1 cellular context compared by ENCODE assay signal in genomic region chr12:113392988-113393579, GRCh38.
TF ChIP-seq lines count a peak whose summit lies in the region.

No MANE protein-coding gene starts in this region.

TF ChIP-seq in GM23338, 12 proteins besides CTCF, POLR2A, EP300 and RAD21 (continued from another document):
- TF ChIP-seq REST (IDR thresholded peaks at IDR 0.05; ENCODE audit: unreplicated experiment): no peak
- TF ChIP-seq, protein P1, sequence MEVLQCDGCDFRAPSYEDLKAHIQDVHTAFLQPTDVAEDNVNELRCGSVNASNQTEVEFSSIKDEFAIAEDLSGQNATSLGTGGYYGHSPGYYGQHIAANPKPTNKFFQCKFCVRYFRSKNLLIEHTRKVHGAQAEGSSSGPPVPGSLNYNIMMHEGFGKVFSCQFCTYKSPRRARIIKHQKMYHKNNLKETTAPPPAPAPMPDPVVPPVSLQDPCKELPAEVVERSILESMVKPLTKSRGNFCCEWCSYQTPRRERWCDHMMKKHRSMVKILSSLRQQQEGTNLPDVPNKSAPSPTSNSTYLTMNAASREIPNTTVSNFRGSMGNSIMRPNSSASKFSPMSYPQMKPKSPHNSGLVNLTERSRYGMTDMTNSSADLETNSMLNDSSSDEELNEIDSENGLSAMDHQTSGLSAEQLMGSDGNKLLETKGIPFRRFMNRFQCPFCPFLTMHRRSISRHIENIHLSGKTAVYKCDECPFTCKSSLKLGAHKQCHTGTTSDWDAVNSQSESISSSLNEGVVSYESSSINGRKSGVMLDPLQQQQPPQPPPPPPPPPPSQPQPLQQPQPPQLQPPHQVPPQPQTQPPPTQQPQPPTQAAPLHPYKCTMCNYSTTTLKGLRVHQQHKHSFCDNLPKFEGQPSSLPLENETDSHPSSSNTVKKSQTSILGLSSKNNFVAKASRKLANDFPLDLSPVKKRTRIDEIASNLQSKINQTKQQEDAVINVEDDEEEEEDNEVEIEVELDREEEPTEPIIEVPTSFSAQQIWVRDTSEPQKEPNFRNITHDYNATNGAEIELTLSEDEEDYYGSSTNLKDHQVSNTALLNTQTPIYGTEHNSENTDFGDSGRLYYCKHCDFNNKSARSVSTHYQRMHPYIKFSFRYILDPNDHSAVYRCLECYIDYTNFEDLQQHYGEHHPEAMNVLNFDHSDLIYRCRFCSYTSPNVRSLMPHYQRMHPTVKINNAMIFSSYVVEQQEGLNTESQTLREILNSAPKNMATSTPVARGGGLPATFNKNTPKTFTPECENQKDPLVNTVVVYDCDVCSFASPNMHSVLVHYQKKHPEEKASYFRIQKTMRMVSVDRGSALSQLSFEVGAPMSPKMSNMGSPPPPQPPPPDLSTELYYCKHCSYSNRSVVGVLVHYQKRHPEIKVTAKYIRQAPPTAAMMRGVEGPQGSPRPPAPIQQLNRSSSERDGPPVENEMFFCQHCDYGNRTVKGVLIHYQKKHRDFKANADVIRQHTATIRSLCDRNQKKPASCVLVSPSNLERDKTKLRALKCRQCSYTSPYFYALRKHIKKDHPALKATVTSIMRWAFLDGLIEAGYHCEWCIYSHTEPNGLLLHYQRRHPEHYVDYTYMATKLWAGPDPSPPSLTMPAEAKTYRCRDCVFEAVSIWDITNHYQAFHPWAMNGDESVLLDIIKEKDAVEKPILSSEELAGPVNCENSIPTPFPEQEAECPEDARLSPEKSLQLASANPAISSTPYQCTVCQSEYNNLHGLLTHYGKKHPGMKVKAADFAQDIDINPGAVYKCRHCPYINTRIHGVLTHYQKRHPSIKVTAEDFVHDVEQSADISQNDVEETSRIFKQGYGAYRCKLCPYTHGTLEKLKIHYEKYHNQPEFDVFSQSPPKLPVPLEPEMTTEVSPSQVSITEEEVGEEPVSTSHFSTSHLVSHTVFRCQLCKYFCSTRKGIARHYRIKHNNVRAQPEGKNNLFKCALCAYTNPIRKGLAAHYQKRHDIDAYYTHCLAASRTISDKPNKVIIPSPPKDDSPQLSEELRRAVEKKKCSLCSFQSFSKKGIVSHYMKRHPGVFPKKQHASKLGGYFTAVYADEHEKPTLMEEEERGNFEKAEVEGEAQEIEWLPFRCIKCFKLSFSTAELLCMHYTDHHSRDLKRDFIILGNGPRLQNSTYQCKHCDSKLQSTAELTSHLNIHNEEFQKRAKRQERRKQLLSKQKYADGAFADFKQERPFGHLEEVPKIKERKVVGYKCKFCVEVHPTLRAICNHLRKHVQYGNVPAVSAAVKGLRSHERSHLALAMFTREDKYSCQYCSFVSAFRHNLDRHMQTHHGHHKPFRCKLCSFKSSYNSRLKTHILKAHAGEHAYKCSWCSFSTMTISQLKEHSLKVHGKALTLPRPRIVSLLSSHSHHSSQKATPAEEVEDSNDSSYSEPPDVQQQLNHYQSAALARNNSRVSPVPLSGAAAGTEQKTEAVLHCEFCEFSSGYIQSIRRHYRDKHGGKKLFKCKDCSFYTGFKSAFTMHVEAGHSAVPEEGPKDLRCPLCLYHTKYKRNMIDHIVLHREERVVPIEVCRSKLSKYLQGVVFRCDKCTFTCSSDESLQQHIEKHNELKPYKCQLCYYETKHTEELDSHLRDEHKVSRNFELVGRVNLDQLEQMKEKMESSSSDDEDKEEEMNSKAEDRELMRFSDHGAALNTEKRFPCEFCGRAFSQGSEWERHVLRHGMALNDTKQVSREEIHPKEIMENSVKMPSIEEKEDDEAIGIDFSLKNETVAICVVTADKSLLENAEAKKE (CRISPR knock-in tag; IDR thresholded peaks at IDR 0.05): no peak
- no peak for TF ChIP-seq CREB1 (CRISPR knock-in tag; IDR thresholded peaks at IDR 0.05; ENCODE audit: low read depth)
- TF ChIP-seq EZH2phosphoT487 (IDR thresholded peaks at IDR 0.05; ENCODE audit: unreplicated experiment): no peak
